In the genomic region with DNA sequence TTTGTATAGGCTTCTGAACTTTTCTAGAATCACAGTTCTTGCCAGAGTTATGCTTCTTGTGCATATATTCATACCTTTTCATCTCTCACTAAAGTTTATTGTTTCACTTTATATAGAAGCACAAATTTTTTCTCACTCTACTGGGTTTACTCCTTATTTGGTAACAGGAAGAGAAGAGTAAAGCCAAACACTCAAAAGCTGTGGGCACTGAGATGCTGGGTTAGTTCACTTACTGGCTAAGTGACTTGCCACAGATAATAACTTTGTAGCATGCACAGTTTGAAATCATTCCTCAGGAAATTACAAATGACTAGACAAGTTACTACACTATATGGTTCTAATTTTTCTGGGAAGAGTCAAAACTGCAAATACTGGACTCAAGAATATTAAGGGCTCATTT, we compare ENCODE assay signal across 1 cellular context.
TF ChIP-seq lines count a peak whose summit lies in the region.

No MANE protein-coding gene starts in this region.

TF ChIP-seq in IMR-90, 13 proteins besides CTCF, POLR2A, EP300 and RAD21:
- no peak for TF ChIP-seq BHLHE40 (IDR thresholded peaks at IDR 0.05; ENCODE audit: low read depth, low read length)
- TF ChIP-seq RCOR1 (IDR thresholded peaks at IDR 0.05; ENCODE audit: insufficient replicate concordance, low read length): no peak
- no peak for TF ChIP-seq FOS (IDR thresholded peaks at IDR 0.05; ENCODE audit: low read depth, low read length)
- no peak for TF ChIP-seq MAZ (IDR thresholded peaks at IDR 0.05; ENCODE audit: borderline replicate concordance, low read depth, low read length)
- no peak for TF ChIP-seq MAFK (IDR thresholded peaks at IDR 0.05; ENCODE audit: low read depth, low read length)
- TF ChIP-seq CHD1 (IDR thresholded peaks at IDR 0.05; ENCODE audit: low read depth, low read length): no peak
- TF ChIP-seq, protein P1, sequence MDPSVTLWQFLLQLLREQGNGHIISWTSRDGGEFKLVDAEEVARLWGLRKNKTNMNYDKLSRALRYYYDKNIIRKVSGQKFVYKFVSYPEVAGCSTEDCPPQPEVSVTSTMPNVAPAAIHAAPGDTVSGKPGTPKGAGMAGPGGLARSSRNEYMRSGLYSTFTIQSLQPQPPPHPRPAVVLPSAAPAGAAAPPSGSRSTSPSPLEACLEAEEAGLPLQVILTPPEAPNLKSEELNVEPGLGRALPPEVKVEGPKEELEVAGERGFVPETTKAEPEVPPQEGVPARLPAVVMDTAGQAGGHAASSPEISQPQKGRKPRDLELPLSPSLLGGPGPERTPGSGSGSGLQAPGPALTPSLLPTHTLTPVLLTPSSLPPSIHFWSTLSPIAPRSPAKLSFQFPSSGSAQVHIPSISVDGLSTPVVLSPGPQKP (IDR thresholded peaks at IDR 0.05; ENCODE audit: borderline replicate concordance, low read depth, low read length): no peak
TF ChIP-seq in IMR-90: peak in this region for 0.
